ENCODE assay signal across 20 cellular contexts in genomic region chr7:79653136-79653631, GRCh38.
"Had no signal": no experiment of that assay in that cellular context is flagged by ENCODE, and none has a peak within 500 bp of the region (broad histone marks: within the 10 kb centered on the region; RNA-seq: fewer than 3 reads in every experiment).

No MANE protein-coding gene starts in this region.

- H3K9me3 ChIP-seq: adrenal gland, left ventricle myocardium inferior, right lobe of liver, uterus had no signal

- H3K4me3 Mint-ChIP-seq: activated naive CD8-positive, alpha-beta T cell; mesothelial cell of epicardium; naive thymus-derived CD8-positive, alpha-beta T cell; neural progenitor cell; stimulated activated memory B cell treated with anti-CD40 and anti-IgM and Interleukin-4, amounts not matched to agents 10 μg/mL and 1 μg/mL and 100 μg/mL, for 72 hours had no signal

- H3K4me1 Mint-ChIP-seq: naive thymus-derived CD8-positive, alpha-beta T cell; neural progenitor cell; stimulated activated memory B cell treated with anti-CD40 and anti-IgM and Interleukin-4, amounts not matched to agents 10 μg/mL and 1 μg/mL and 100 μg/mL, for 72 hours had no signal

- DNase-seq: activated CD4-positive, alpha-beta T cell treated with anti-CD3 and anti-CD28 coated beads, Interleukin-2, amount 50 U/mL, for 1 hour; activated naive CD4-positive, alpha-beta T cell; activated T-cell treated with anti-CD3 and anti-CD28 coated beads, Interleukin-2, amount 50 U/mL, for 1 hour; adrenal gland; cerebellar nuclear complex; left ventricle myocardium inferior; mammary epithelial cell; naive thymus-derived CD8-positive, alpha-beta T cell; posterior cingulate gyrus; right lobe of liver; uterus had no signal

- H3K36me3 Mint-ChIP-seq: activated naive CD8-positive, alpha-beta T cell; mesothelial cell of epicardium; naive thymus-derived CD8-positive, alpha-beta T cell; neural progenitor cell; stimulated activated memory B cell treated with anti-CD40 and anti-IgM and Interleukin-4, amounts not matched to agents 10 μg/mL and 1 μg/mL and 100 μg/mL, for 72 hours had no signal

- H3K27ac ChIP-seq: adrenal gland, coronary artery, epithelial cell of prostate, left ventricle myocardium inferior, neural progenitor cell, right lobe of liver, skin epidermis, uterus, VCaP had no signal

- ATAC-seq: activated CD4-positive, CD25-positive, alpha-beta regulatory T cell treated with anti-CD3 and anti-CD28 coated beads, Interleukin-2, amount 50 U/mL, for 24 hours; naive thymus-derived CD8-positive, alpha-beta T cell; right lobe of liver; stimulated activated memory B cell treated with anti-CD40 and anti-IgM and Interleukin-4, amounts not matched to agents 10 μg/mL and 1 μg/mL and 100 μg/mL, for 72 hours had no signal

- H3K36me3 ChIP-seq: adrenal gland, left ventricle myocardium inferior, neural progenitor cell, right lobe of liver, uterus had no signal

- H3K27me3 Mint-ChIP-seq: activated naive CD8-positive, alpha-beta T cell; stimulated activated memory B cell treated with anti-CD40 and anti-IgM and Interleukin-4, amounts not matched to agents 10 μg/mL and 1 μg/mL and 100 μg/mL, for 72 hours had no signal

- H3K4me1 ChIP-seq: adrenal gland, left ventricle myocardium inferior, neural progenitor cell, right lobe of liver, uterus had no signal

- H3K27ac Mint-ChIP-seq: activated naive CD8-positive, alpha-beta T cell; naive thymus-derived CD8-positive, alpha-beta T cell; neural progenitor cell; stimulated activated memory B cell treated with anti-CD40 and anti-IgM and Interleukin-4, amounts not matched to agents 10 μg/mL and 1 μg/mL and 100 μg/mL, for 72 hours had no signal

- H3K9me3 Mint-ChIP-seq: mesothelial cell of epicardium, neural progenitor cell had no signal

- H3K4me3 ChIP-seq: adrenal gland, coronary artery, left ventricle myocardium inferior, neural progenitor cell, right lobe of liver, skin epidermis, uterus had no signal

- H3K27me3 ChIP-seq: adrenal gland, neural progenitor cell, right lobe of liver, uterus had no signal
